In the genomic region with DNA sequence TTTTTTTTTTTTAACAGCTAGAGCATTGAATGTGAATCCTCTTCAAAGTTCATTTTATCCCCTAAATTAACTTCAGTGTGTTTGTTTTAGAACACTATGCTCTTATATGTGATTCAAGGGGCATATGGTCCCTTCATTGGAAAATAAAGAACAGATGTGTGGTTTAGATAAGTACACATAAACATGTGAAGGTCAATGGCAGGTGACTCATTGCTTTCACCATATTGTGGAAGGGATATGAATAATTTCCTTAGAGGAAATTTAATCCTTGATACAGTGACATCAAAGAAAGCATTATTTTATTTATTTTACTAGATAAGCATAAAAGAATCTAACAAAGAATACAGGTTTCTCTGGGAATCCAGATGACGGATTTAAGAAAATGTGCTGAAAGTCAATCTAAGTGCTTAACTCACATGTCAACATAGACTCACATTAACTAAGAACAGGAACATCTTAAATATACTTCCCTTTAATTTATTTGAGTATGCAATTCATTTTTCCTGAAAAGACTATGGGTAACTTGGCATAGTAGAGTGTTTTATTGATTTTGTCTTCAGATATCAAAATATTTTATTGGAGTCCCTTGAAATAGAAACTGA, we compare ENCODE assay signal across 11 cellular contexts.
DNase-seq lines count a peak whose midpoint lies in the region; ATAC-seq and TF ChIP-seq lines count a peak whose summit lies in the region.
"Had no signal": no experiment of that assay in that cellular context is flagged by ENCODE, and none has a peak within 500 bp of the region (broad histone marks: within the 10 kb centered on the region; RNA-seq: fewer than 3 reads in every experiment).

No MANE protein-coding gene starts in this region.

- no peaks in the 10 kb centered on the region for H3K27me3 Mint-ChIP-seq in MCF 10A (ENCODE audit: insufficient read depth, unreplicated experiment)

- ATAC-seq in GM18909 (IDR thresholded peaks at IDR 0.05; ENCODE audit: poor library complexity, unreplicated experiment) = no peak

- CTCF ChIA-PET in MCF 10A (lab: Yijun Ruan, JAX) = no interaction called here

- H3K79me2 ChIP-seq in smooth muscle cell (ENCODE audit: low read depth) = no peaks in the 10 kb centered on the region

- no peak overlapping the region for H3K4me3 Mint-ChIP-seq in MCF 10A (ENCODE audit: unreplicated experiment)

- H2AFZ ChIP-seq in smooth muscle cell (ENCODE audit: low read depth) = no peak overlapping the region

- no peak for TF ChIP-seq POLR2A in breast epithelium (IDR thresholded peaks at IDR 0.05)

- BruUV-seq in MCF 10A (replicated peaks; lab: Mats Ljungman, UMichigan) = no TSS peak

- intact Hi-C loops in MCF 10A (cut with micrococcal nuclease) = no loop called here
- intact Hi-C loops in breast epithelium (cut with DNase I; ENCODE audit: low total_unique reads) = no loop called here

- WGBS in smooth muscle cell (ENCODE audit: low lambda C conversion rate) = 32% methylated on average over 1 of the region's 1 CpG

- H4K20me1 ChIP-seq in smooth muscle cell (ENCODE audit: low read depth) = no peaks in the 10 kb centered on the region

- H3K27ac ChIP-seq in breast epithelium (peak overlapping the region in 1 of 2 donors; percentile 3), smooth muscle cell (ENCODE audit: low read depth) (peak overlapping the region; percentile 11)

- H3K9me3 Mint-ChIP-seq in MCF 10A (ENCODE audit: unreplicated experiment) = no peaks in the 10 kb centered on the region

- POLR2A ChIA-PET in MCF 10A (lab: Yijun Ruan, JAX) = interaction anchor here (0.6 kb wide), 1 partner anchor 195 kb away, joined by 3 read pairs; no protein-coding TSS in a partner anchor

- H3K4me1 ChIP-seq in breast epithelium = no peaks in the 10 kb centered on the region
- H3K4me1 ChIP-seq in smooth muscle cell (ENCODE audit: low read depth) = peaks cover 6% of the 10 kb centered on the region

- H3K27ac Mint-ChIP-seq in MCF 10A (ENCODE audit: low read depth, unreplicated experiment) = no peak overlapping the region

- H3K4me2 ChIP-seq in smooth muscle cell = peak overlapping the region; percentile 56

- H3K4me3 ChIP-seq in breast epithelium (no peak overlapping the region), epithelial cell of esophagus (ENCODE audit: low read length) (no peak overlapping the region), smooth muscle cell (no peak overlapping the region)

- peaks cover 5% of the 10 kb centered on the region for H3F3A ChIP-seq in smooth muscle cell (ENCODE audit: low read depth)

- H3K4me1 Mint-ChIP-seq in MCF 10A (ENCODE audit: insufficient read depth, unreplicated experiment) = peaks cover 20% of the 10 kb centered on the region

- H3K9me3 ChIP-seq in breast epithelium (no peaks in the 10 kb centered on the region), smooth muscle cell (replicated peaks; ENCODE audit: low read depth) (no peaks in the 10 kb centered on the region)

- H3K9ac ChIP-seq in smooth muscle cell (ENCODE audit: low read depth) = no peak overlapping the region

- no peaks in the 10 kb centered on the region for H3K36me3 Mint-ChIP-seq in MCF 10A (ENCODE audit: insufficient read depth, unreplicated experiment)

- DNase-seq in MCF 10A (ENCODE audit: unreplicated experiment) = peak; percentile 74
- no peak for DNase-seq in breast epithelium (ENCODE audit: low spot score in 2 of 2)
- peak; percentile 81 for DNase-seq in NCI-H748 treated with DMSO at 0.1 percent for 48 hours (lab: John Stamatoyannopoulos, UW)
- peak; percentile 81 for DNase-seq in epithelial cell of esophagus (ENCODE audit: low read depth)
- no peak for DNase-seq in smooth muscle cell (lab: John Stamatoyannopoulos, UW; ENCODE audit: unreplicated experiment)
- DNase-seq in ureter (ENCODE audit: low spot score) = no peak
- DNase-seq in activated CD8-positive, alpha-beta memory T cell treated with anti-CD3 and anti-CD28 coated beads, Interleukin-2, amount 50 U/mL, for 4 hours = no peak
- DNase-seq: activated effector memory CD4-positive, alpha-beta T cell treated with Interleukin-2 at 50 U/mL for 16 hours; AML-193; Karpas-422 had no signal

- TF ChIP-seq CTCF in MCF 10A (IDR thresholded peaks at IDR 0.05; ENCODE audit: unreplicated experiment) = no peak
- TF ChIP-seq CTCF in breast epithelium (IDR thresholded peaks at IDR 0.05) = no peak
- no peak for TF ChIP-seq CTCF in epithelial cell of esophagus (IDR thresholded peaks at IDR 0.05; ENCODE audit: insufficient read depth, low read depth, low read length, missing control alignments)
- no peak for TF ChIP-seq CTCF in smooth muscle cell (IDR thresholded peaks at IDR 0.05; ENCODE audit: borderline replicate concordance, insufficient read depth, poor library complexity, severe bottlenecking)

- no peaks in the 10 kb centered on the region for H3K27me3 ChIP-seq in breast epithelium
- H3K27me3 ChIP-seq in smooth muscle cell (ENCODE audit: low read depth) = no peaks in the 10 kb centered on the region

- H3K36me3 ChIP-seq in breast epithelium (no peaks in the 10 kb centered on the region), smooth muscle cell (ENCODE audit: low read depth) (no peaks in the 10 kb centered on the region)

Comparison
In these comparisons a context has a peak if more than half of its experiments do, and no peak if none do; other contexts are left out.
1. DNase-seq: peak in MCF 10A (single experiment), NCI-H748 treated with DMSO at 0.1 percent for 48 hours (single experiment) and epithelial cell of esophagus (single experiment); none in breast epithelium (0 of 2), smooth muscle cell (single experiment), ureter (single experiment) and activated CD8-positive, alpha-beta memory T cell treated with anti-CD3 and anti-CD28 coated beads, Interleukin-2, amount 50 U/mL, for 4 hours (single experiment).